Comparison of ENCODE assay signal across 9 cellular contexts in the genomic region with DNA sequence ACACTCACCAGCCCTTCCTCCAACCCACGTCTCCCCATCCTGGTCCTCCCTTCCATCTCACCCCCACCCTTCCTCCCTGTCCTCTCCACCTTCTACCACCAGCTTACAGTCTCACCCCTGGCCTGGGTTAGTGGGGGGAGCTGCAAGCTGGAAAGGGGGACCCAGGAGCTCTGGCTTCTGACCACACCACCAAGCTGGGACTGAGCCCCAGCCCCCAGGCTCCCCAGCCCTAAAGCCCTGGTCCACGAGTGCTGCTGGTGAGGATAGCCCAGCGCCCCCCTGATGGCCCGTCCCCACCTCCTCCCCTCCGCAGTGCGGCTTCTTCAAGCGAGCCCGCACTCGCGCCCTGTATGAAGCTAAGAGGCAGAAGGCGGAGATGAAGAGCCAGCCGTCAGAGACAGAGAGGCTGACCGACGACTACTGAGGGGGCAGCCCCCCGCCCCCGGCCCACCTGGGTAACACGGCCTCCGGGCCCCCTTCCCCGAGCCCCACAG. TPM values are rescaled to one million over a fixed set of nuclear protein-coding genes. Genes with fewer than 3 reads are reported as not detected.
A peak's percentile ranks its signal among the peaks of the same experiment; 100 is the strongest.
DNase-seq lines count a peak whose midpoint lies in the region; ATAC-seq, FAIRE-seq and TF ChIP-seq lines count a peak whose summit lies in the region.
"Had no signal": no experiment of that assay in that cellular context is flagged by ENCODE, and none has a peak within 500 bp of the region (broad histone marks: within the 10 kb centered on the region; RNA-seq: fewer than 3 reads in every experiment).

No MANE protein-coding gene starts in this region.

- H4K91ac ChIP-seq in neuronal stem cell (ENCODE audit: low read depth, low read length, poor library complexity): no peak overlapping the region

- H3K23ac ChIP-seq in neuronal stem cell (ENCODE audit: low read depth, low read length, poor library complexity): no peak overlapping the region

- H4K8ac ChIP-seq in neuronal stem cell (ENCODE audit: low read depth, low read length): no peak overlapping the region

- H3K9me3 ChIP-seq in neuronal stem cell (replicated peaks in 1 of 2; ENCODE audit: control insufficient read depth in 2 of 2, insufficient read depth in 1 of 2, low read depth in 1 of 2, low read length in 2 of 2) (no peaks in the 10 kb centered on the region), ascending aorta (no peaks in the 10 kb centered on the region)

- FAIRE-seq in urothelium cell line (lab: Jason Lieb, UNC): peak; percentile 30

- H2BK15ac ChIP-seq in neuronal stem cell (ENCODE audit: low read length): peak overlapping the region; percentile 67

- H2AFZ ChIP-seq in neuronal stem cell (ENCODE audit: low read length): peak overlapping the region; percentile 69

- DNase-seq in Right ventricle myocardium superior (peak; percentile 30), cardiac septum (ENCODE audit: low spot score) (no peak), neuronal stem cell (ENCODE audit: low spot score) (no peak), urothelium cell line (ENCODE audit: low spot score) (no peak), ascending aorta (ENCODE audit: low spot score in 2 of 2) (no peak), activated T-cell treated with anti-CD3 and anti-CD28 coated beads for 4 hours (no peak)
- DNase-seq in stimulated activated CD4-positive, alpha-beta T cell treated with anti-CD3 and anti-CD28 coated beads, Interleukin-4, amount 100 ng/mL, for 4 hours: no peak
- DNase-seq: NCI-H2081 treated with DMSO at 0.1 percent for 48 hours had no signal

- no peaks in the 10 kb centered on the region for H3K36me3 ChIP-seq in neuronal stem cell (replicated peaks in 1 of 2; ENCODE audit: control insufficient read depth in 2 of 2, insufficient read depth in 2 of 2, low read length in 2 of 2)
- H3K36me3 ChIP-seq in ascending aorta: peaks cover 40 to 61% of the 10 kb centered on the region in 2 donors

- intact Hi-C loops in Right ventricle myocardium superior (cut with DNase I) (loop anchor here (2.0 kb wide), 1 partner anchor 61 kb away; no protein-coding TSS in a partner anchor), cardiac septum (cut with DNase I) (loop anchor here (1.0 kb wide), 1 partner anchor 62 kb away; no protein-coding TSS in a partner anchor), ascending aorta (cut with DNase I) (loop anchor here (1.0 kb wide), 1 partner anchor 61 kb away; no protein-coding TSS in a partner anchor)

- H2BK5ac ChIP-seq in neuronal stem cell (ENCODE audit: low read length): peak overlapping the region; percentile 68

- H3K14ac ChIP-seq in neuronal stem cell (ENCODE audit: low read length): peak overlapping the region; percentile 82

- H2AK5ac ChIP-seq in neuronal stem cell (ENCODE audit: low read depth, low read length): peak overlapping the region; percentile 92

- H3K4me2 ChIP-seq in neuronal stem cell (ENCODE audit: insufficient read depth, low read length, poor library complexity, severe bottlenecking): no peak overlapping the region

- H3K79me1 ChIP-seq in neuronal stem cell (ENCODE audit: low read depth, low read length): no peaks in the 10 kb centered on the region

- ATAC-seq in Right ventricle myocardium superior (ENCODE audit: poor library complexity): peak; percentile 8
- ATAC-seq in esophagus mucosa: peak; percentile 12

- H3K9ac ChIP-seq in neuronal stem cell (ENCODE audit: low read depth, low read length, poor library complexity): no peak overlapping the region

- no CpG with 5 or more reads among the region's 19 CpGs for WGBS in neuronal stem cell (ENCODE audit: extremely low coverage in 2 of 2, insufficient read length in 2 of 2, insufficient replicate concordance in 1 of 2), 2 donors

- TF ChIP-seq CTCF in ascending aorta (IDR thresholded peaks at IDR 0.05): no peak

- H3K4me1 ChIP-seq in neuronal stem cell (ENCODE audit: control insufficient read depth in 2 of 2, insufficient read depth in 1 of 2, low read depth in 1 of 2, low read length in 2 of 2) (no peaks in the 10 kb centered on the region), ascending aorta (no peaks in the 10 kb centered on the region)

- H3K18ac ChIP-seq in neuronal stem cell (ENCODE audit: low read length): peak overlapping the region; percentile 89

- H3K27me3 ChIP-seq in neuronal stem cell (ENCODE audit: control insufficient read depth in 3 of 3, insufficient read depth in 3 of 3, low read depth in 1 of 3, low read length in 3 of 3): peaks cover 0 to 3% (median 0%) of the 10 kb centered on the region in 3 experiments
- H3K27me3 ChIP-seq in ascending aorta: no peaks in the 10 kb centered on the region

- peak overlapping the region; percentile 30 for H2BK12ac ChIP-seq in neuronal stem cell (ENCODE audit: low read length)

- no peak overlapping the region for H3K27ac ChIP-seq in neuronal stem cell (replicated peaks; ENCODE audit: low read length)
- peak overlapping the region in 1 of 2 donors; percentile 48 for H3K27ac ChIP-seq in ascending aorta

- no peak overlapping the region for H3K4me3 ChIP-seq in neuronal stem cell (ENCODE audit: low read length in 2 of 2)
- no peak overlapping the region for H3K4me3 ChIP-seq in ascending aorta

- no peak overlapping the region for H3K4ac ChIP-seq in neuronal stem cell (ENCODE audit: low read length)

- H2BK120ac ChIP-seq in neuronal stem cell (ENCODE audit: low read depth, low read length): no peak overlapping the region

RNA-seq across cellular contexts. Expression of a gene that starts 7.2 kb away (rescaled TPM):
- 250 TPM for total RNA-seq in Right ventricle myocardium superior
- 131 TPM for total RNA-seq in cardiac septum
- total RNA-seq in esophagus mucosa: 13.6 TPM
- 40.5 TPM for polyA plus RNA-seq in neuronal stem cell (2013, experiment 1 of 2)
- 39.2 TPM for polyA plus RNA-seq in neuronal stem cell (2013, experiment 2 of 2)
- total RNA-seq in ascending aorta: 73.5 TPM

RNA-seq across cellular contexts. Expression of a gene that starts 32.0 kb away (rescaled TPM):
- total RNA-seq in Right ventricle myocardium superior: 12.6 TPM
- 57.8 TPM for total RNA-seq in cardiac septum
- 83.1 TPM for total RNA-seq in esophagus mucosa
- polyA plus RNA-seq in neuronal stem cell (2013, experiment 1 of 2): 8.3 TPM
- polyA plus RNA-seq in neuronal stem cell (2013, experiment 2 of 2): 6.8 TPM
- total RNA-seq in ascending aorta: 222 TPM

RNA-seq across cellular contexts. Expression of a gene that starts 42.0 kb away (rescaled TPM):
- total RNA-seq in Right ventricle myocardium superior (0.78 TPM), cardiac septum (4.4 TPM), esophagus mucosa (0.16 TPM), ascending aorta (3.2 TPM)
- 31.6 TPM for polyA plus RNA-seq in neuronal stem cell (2013, experiment 1 of 2)
- 33.4 TPM for polyA plus RNA-seq in neuronal stem cell (2013, experiment 2 of 2)
